In genomic region chr11:60906132-60906972, GRCh38 we compare ENCODE assay signal across 1 cellular context.
TF ChIP-seq lines count a peak whose summit lies in the region.

PRPF19 (minus strand) TSS chr11:60906585; CDS start chr11:60906382, 203 bp downstream.

TF ChIP-seq in K562, 482 proteins besides CTCF, POLR2A, EP300 and RAD21 (continued from another document and continues in another):
- peak; percentile 100 for TF ChIP-seq DEAF1 (CRISPR knock-in tag; IDR thresholded peaks at IDR 0.05)
- TF ChIP-seq CREB3 (tag; conservative IDR thresholded peaks at IDR 0.05; ENCODE audit: low read depth), result no peak
- TF ChIP-seq DIDO1 (tag; IDR thresholded peaks at IDR 0.05; ENCODE audit: low read depth), result no peak
- TF ChIP-seq ZNF699 (CRISPR knock-in tag; IDR thresholded peaks at IDR 0.05; ENCODE audit: insufficient replicate concordance), result no peak
- no peak for TF ChIP-seq MTA2 (IDR thresholded peaks at IDR 0.05; ENCODE audit: low read depth)
- no peak for TF ChIP-seq ZNF785 (CRISPR knock-in tag; IDR thresholded peaks at IDR 0.05)
- TF ChIP-seq CHD2 (IDR thresholded peaks at IDR 0.05; ENCODE audit: low read depth, low read length), result peak; percentile 64; the same call in 1 of the 2 replicates
- TF ChIP-seq RERE (CRISPR knock-in tag; IDR thresholded peaks at IDR 0.05; ENCODE audit: borderline replicate concordance), result 0 out of 2 replicates have a peak, but pooled peaks have one; percentile 79
- no peak for TF ChIP-seq SFPQ (IDR thresholded peaks at IDR 0.05; ENCODE audit: low read depth, low read length)
- no peak for TF ChIP-seq HNRNPUL1 (IDR thresholded peaks at IDR 0.05; ENCODE audit: low read length)
- TF ChIP-seq ZNF24 (IDR thresholded peaks at IDR 0.05), result peak; percentile 29; the same call in 1 of the 2 replicates
- no peak for TF ChIP-seq ID3 (CRISPR knock-in tag; IDR thresholded peaks at IDR 0.05)
- no peak for TF ChIP-seq ID3 (tag; IDR thresholded peaks at IDR 0.05)
- TF ChIP-seq, protein P1, sequence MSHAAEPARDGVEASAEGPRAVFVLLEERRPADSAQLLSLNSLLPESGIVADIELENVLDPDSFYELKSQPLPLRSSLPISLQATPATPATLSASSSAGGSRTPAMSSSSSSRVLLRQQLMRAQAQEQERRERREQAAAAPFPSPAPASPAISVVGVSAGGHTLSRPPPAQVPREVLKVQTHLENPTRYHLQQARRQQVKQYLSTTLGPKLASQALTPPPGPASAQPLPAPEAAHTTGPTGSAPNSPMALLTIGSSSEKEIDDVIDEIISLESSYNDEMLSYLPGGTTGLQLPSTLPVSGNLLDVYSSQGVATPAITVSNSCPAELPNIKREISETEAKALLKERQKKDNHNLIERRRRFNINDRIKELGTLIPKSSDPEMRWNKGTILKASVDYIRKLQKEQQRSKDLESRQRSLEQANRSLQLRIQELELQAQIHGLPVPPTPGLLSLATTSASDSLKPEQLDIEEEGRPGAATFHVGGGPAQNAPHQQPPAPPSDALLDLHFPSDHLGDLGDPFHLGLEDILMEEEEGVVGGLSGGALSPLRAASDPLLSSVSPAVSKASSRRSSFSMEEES (CRISPR knock-in tag; IDR thresholded peaks at IDR 0.05), result no peak
- no peak for TF ChIP-seq CBFA2T2 (conservative IDR thresholded peaks at IDR 0.05)
- TF ChIP-seq DDX20 (tag; IDR thresholded peaks at IDR 0.05; ENCODE audit: low read depth), result no peak
- TF ChIP-seq, protein P2, sequence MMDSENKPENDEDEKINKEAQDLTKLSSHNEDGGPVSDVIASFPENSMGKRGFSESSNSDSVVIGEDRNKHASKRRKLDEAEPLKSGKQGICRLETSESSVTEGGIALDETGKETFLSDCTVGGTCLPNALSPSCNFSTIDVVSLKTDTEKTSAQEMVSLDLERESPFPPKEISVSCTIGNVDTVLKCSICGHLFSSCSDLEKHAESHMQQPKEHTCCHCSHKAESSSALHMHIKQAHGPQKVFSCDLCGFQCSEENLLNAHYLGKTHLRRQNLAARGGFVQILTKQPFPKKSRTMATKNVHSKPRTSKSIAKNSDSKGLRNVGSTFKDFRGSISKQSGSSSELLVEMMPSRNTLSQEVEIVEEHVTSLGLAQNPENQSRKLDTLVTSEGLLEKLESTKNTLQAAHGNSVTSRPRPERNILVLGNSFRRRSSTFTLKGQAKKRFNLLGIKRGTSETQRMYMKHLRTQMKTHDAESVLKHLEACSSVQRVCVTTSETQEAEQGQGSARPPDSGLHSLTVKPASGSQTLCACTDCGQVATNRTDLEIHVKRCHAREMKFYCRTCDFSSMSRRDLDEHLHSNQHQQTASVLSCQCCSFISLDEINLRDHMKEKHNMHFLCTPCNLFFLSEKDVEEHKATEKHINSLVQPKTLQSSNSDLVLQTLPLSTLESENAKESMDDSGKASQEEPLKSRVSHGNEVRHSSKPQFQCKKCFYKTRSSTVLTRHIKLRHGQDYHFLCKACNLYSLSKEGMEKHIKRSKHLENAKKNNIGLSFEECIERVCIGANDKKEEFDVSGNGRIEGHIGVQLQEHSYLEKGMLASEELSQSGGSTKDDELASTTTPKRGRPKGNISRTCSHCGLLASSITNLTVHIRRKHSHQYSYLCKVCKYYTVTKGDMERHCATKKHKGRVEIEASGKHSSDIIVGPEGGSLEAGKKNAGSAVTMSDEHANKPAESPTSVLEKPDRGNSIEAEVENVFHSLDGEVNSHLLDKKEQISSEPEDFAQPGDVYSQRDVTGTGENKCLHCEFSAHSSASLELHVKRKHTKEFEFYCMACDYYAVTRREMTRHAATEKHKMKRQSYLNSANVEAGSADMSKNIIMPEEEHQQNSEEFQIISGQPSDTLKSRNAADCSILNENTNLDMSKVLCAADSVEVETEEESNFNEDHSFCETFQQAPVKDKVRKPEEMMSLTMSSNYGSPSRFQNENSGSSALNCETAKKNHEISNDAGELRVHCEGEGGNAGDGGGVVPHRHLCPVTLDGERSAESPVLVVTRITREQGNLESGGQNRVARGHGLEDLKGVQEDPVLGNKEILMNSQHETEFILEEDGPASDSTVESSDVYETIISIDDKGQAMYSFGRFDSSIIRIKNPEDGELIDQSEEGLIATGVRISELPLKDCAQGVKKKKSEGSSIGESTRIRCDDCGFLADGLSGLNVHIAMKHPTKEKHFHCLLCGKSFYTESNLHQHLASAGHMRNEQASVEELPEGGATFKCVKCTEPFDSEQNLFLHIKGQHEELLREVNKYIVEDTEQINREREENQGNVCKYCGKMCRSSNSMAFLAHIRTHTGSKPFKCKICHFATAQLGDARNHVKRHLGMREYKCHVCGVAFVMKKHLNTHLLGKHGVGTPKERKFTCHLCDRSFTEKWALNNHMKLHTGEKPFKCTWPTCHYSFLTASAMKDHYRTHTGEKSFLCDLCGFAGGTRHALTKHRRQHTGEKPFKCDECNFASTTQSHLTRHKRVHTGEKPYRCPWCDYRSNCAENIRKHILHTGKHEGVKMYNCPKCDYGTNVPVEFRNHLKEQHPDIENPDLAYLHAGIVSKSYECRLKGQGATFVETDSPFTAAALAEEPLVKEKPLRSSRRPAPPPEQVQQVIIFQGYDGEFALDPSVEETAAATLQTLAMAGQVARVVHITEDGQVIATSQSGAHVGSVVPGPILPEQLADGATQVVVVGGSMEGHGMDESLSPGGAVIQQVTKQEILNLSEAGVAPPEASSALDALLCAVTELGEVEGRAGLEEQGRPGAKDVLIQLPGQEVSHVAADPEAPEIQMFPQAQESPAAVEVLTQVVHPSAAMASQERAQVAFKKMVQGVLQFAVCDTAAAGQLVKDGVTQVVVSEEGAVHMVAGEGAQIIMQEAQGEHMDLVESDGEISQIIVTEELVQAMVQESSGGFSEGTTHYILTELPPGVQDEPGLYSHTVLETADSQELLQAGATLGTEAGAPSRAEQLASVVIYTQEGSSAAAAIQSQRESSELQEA (IDR thresholded peaks at IDR 0.05; ENCODE audit: low read depth), result no peak
- 0 out of 2 replicates have a peak, but pooled peaks have one; percentile 34 for TF ChIP-seq RAD51 (IDR thresholded peaks at IDR 0.05; ENCODE audit: borderline replicate concordance, low read depth)
- peak; percentile 93; the same call in 1 of the 2 replicates for TF ChIP-seq TGIF2 (CRISPR knock-in tag; IDR thresholded peaks at IDR 0.05)
- TF ChIP-seq CSDE1 (IDR thresholded peaks at IDR 0.05), result no peak
- no peak for TF ChIP-seq SMARCE1 (IDR thresholded peaks at IDR 0.05)
- TF ChIP-seq ESRRB (CRISPR knock-in tag; IDR thresholded peaks at IDR 0.05; ENCODE audit: borderline replicate concordance), result no peak
- TF ChIP-seq YBX1 (IDR thresholded peaks at IDR 0.05), result no peak
- TF ChIP-seq FOXK2 (conservative IDR thresholded peaks at IDR 0.05 in 1 of 2, IDR thresholded peaks at IDR 0.05 in 1 of 2; ENCODE audit: low read depth in 2 of 2), result peak; percentile 81 to 84
- no peak for TF ChIP-seq BACH1 (tag; IDR thresholded peaks at IDR 0.05)
- no peak for TF ChIP-seq STAT5A (IDR thresholded peaks at IDR 0.05; ENCODE audit: borderline replicate concordance, low read length)
- TF ChIP-seq ILF3 (IDR thresholded peaks at IDR 0.05; ENCODE audit: borderline replicate concordance), result no peak
- TF ChIP-seq SRSF9 (IDR thresholded peaks at IDR 0.05; ENCODE audit: borderline replicate concordance, low read depth, low read length), result no peak
- no peak for TF ChIP-seq NR2C1 (IDR thresholded peaks at IDR 0.05)
- TF ChIP-seq NR2C1 (tag; IDR thresholded peaks at IDR 0.05), result no peak
- TF ChIP-seq KAT8 (IDR thresholded peaks at IDR 0.05; ENCODE audit: low read depth), result no peak
- TF ChIP-seq, protein P3, sequence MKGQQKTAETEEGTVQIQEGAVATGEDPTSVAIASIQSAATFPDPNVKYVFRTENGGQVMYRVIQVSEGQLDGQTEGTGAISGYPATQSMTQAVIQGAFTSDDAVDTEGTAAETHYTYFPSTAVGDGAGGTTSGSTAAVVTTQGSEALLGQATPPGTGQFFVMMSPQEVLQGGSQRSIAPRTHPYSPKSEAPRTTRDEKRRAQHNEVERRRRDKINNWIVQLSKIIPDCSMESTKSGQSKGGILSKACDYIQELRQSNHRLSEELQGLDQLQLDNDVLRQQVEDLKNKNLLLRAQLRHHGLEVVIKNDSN (CRISPR knock-in tag; IDR thresholded peaks at IDR 0.05), result peak; percentile 82
- peak; percentile 56; the same call in 1 of the 2 replicates for TF ChIP-seq CREM (IDR thresholded peaks at IDR 0.05; ENCODE audit: low read depth)
- TF ChIP-seq NCOA1 (IDR thresholded peaks at IDR 0.05; ENCODE audit: low read depth), result no peak
- TF ChIP-seq ZNF695 (CRISPR knock-in tag; IDR thresholded peaks at IDR 0.05), result no peak
- TF ChIP-seq MCM3 (IDR thresholded peaks at IDR 0.05), result no peak
- no peak for TF ChIP-seq RBM14 (IDR thresholded peaks at IDR 0.05; ENCODE audit: borderline replicate concordance, insufficient read depth, low read depth, low read length)
- no peak for TF ChIP-seq ZNF124 (CRISPR knock-in tag; IDR thresholded peaks at IDR 0.05)
- no peak for TF ChIP-seq ZFPM2 (CRISPR knock-in tag; IDR thresholded peaks at IDR 0.05)
- peak; percentile 88 for TF ChIP-seq POLR2AphosphoS5 (IDR thresholded peaks at IDR 0.05; ENCODE audit: control insufficient read depth, insufficient read depth, low read depth, low read length)
- peak; percentile 84 for TF ChIP-seq KDM5B (IDR thresholded peaks at IDR 0.05; ENCODE audit: insufficient replicate concordance, low read depth, low read length)
- TF ChIP-seq ZBTB7A (IDR thresholded peaks at IDR 0.05; ENCODE audit: borderline replicate concordance, control insufficient read depth, low read depth, low read length), result no peak; the same call in 1 of the 2 replicates
- no peak for TF ChIP-seq DMBX1 (CRISPR knock-in tag; IDR thresholded peaks at IDR 0.05; ENCODE audit: borderline replicate concordance)
- peak; percentile 56; the same call in 1 of the 2 replicates for TF ChIP-seq CTBP1 (IDR thresholded peaks at IDR 0.05; ENCODE audit: borderline replicate concordance)
